Comparison of ENCODE assay signal across 14 cellular contexts in genomic region chr12:92226961-92227360, GRCh38.
A peak's percentile ranks its signal among the peaks of the same experiment; 100 is the strongest.
DNase-seq lines count a peak whose midpoint lies in the region; ATAC-seq and TF ChIP-seq lines count a peak whose summit lies in the region.
"Had no signal": no experiment of that assay in that cellular context is flagged by ENCODE, and none has a peak within 500 bp of the region (broad histone marks: within the 10 kb centered on the region; RNA-seq: fewer than 3 reads in every experiment).

No MANE protein-coding gene starts in this region.

- TF ChIP-seq CTCF in left ventricle myocardium inferior (IDR thresholded peaks at IDR 0.05; ENCODE audit: borderline replicate concordance): no peak
- no peak for TF ChIP-seq CTCF in osteocyte (IDR thresholded peaks at IDR 0.05)

- H3K36me3 Mint-ChIP-seq in osteocyte (ENCODE audit: unreplicated experiment): no peaks in the 10 kb centered on the region

- DNase-seq in left ventricle myocardium inferior (no peak), cardiac septum (ENCODE audit: low spot score) (no peak), epithelial cell of prostate (ENCODE audit: low read depth, low spot score) (no peak), osteocyte (ENCODE audit: extremely low spot score, unreplicated experiment) (no peak), activated T-cell treated with anti-CD3 and anti-CD28 coated beads for 4 hours (no peak), NCI-H128 (lab: John Stamatoyannopoulos, UW; ENCODE audit: unreplicated experiment) (no peak), DMS 273 (lab: John Stamatoyannopoulos, UW; ENCODE audit: unreplicated experiment) (no peak)
- no peak for DNase-seq in stimulated activated naive CD8-positive, alpha-beta T cell treated with anti-CD3 and anti-CD28 coated beads, Interleukin-15, Interleukin-2, amounts not matched to agents 100 U/mL and 50 U/mL, for 24 hours
- DNase-seq: CD4-positive, CD25-positive, alpha-beta regulatory T cell; DMS 273 treated with DMSO at 0.1 percent for 48 hours; GM23248 had no signal

- no peaks in the 10 kb centered on the region for H3K9me3 Mint-ChIP-seq in osteocyte (ENCODE audit: unreplicated experiment)

- no peaks in the 10 kb centered on the region for H3K36me3 ChIP-seq in left ventricle myocardium inferior
- H3K36me3 ChIP-seq: BLaER1 treated with 17β-estradiol and CSF1 and Interleukin-3, amounts not matched to agents 10 nM and 100 nM; HAP-1 had no signal

- no peaks in the 10 kb centered on the region for H3K9me3 ChIP-seq in left ventricle myocardium inferior (replicated peaks)
- H3K9me3 ChIP-seq: BLaER1 treated with 17β-estradiol and CSF1 and Interleukin-3, amounts not matched to agents 10 nM and 100 nM; HAP-1 had no signal

- no peaks in the 10 kb centered on the region for H3K27me3 Mint-ChIP-seq in osteocyte (ENCODE audit: unreplicated experiment)
- H3K27me3 Mint-ChIP-seq: CD4-positive, CD25-positive, alpha-beta regulatory T cell had no signal

- intact Hi-C loops in left ventricle myocardium inferior (cut with micrococcal nuclease): no loop called here
- intact Hi-C loops in cardiac septum (cut with DNase I): no loop called here

- H3K4me1 ChIP-seq in left ventricle myocardium inferior: peaks cover 13% of the 10 kb centered on the region
- H3K4me1 ChIP-seq: HAP-1 had no signal

- H3K4me3 ChIP-seq in left ventricle myocardium inferior: no peak overlapping the region
- H3K4me3 ChIP-seq: BLaER1 treated with 17β-estradiol and CSF1 and Interleukin-3, amounts not matched to agents 10 nM and 100 nM; GM23248; HAP-1 had no signal

- peak overlapping the region; percentile 38 for H3K27ac Mint-ChIP-seq in osteocyte (ENCODE audit: unreplicated experiment)

- H3K27ac ChIP-seq in left ventricle myocardium inferior (replicated peaks) (peak overlapping the region; percentile 49), epithelial cell of prostate (peak overlapping the region; percentile 7)
- H3K27ac ChIP-seq: 22Rv1; BLaER1 treated with 17β-estradiol and CSF1 and Interleukin-3, amounts not matched to agents 10 nM and 100 nM; GM23248 had no signal

- peaks cover 18% of the 10 kb centered on the region for H3K4me1 Mint-ChIP-seq in osteocyte (ENCODE audit: unreplicated experiment)

- H3K27me3 ChIP-seq in left ventricle myocardium inferior (ENCODE audit: low read depth): no peaks in the 10 kb centered on the region
- H3K27me3 ChIP-seq: BLaER1 treated with 17β-estradiol and CSF1 and Interleukin-3, amounts not matched to agents 10 nM and 100 nM had no signal

- H3K4me3 Mint-ChIP-seq in osteocyte (ENCODE audit: unreplicated experiment): no peak overlapping the region
- H3K4me3 Mint-ChIP-seq: CD4-positive, CD25-positive, alpha-beta regulatory T cell had no signal

- no peak for ATAC-seq in stimulated activated naive CD8-positive, alpha-beta T cell treated with anti-CD3 and anti-CD28 coated beads, Interleukin-15, Interleukin-2, amounts not matched to agents 100 U/mL and 50 U/mL, for 24 hours
